11 cellular contexts compared by ENCODE assay signal in the genomic region with DNA sequence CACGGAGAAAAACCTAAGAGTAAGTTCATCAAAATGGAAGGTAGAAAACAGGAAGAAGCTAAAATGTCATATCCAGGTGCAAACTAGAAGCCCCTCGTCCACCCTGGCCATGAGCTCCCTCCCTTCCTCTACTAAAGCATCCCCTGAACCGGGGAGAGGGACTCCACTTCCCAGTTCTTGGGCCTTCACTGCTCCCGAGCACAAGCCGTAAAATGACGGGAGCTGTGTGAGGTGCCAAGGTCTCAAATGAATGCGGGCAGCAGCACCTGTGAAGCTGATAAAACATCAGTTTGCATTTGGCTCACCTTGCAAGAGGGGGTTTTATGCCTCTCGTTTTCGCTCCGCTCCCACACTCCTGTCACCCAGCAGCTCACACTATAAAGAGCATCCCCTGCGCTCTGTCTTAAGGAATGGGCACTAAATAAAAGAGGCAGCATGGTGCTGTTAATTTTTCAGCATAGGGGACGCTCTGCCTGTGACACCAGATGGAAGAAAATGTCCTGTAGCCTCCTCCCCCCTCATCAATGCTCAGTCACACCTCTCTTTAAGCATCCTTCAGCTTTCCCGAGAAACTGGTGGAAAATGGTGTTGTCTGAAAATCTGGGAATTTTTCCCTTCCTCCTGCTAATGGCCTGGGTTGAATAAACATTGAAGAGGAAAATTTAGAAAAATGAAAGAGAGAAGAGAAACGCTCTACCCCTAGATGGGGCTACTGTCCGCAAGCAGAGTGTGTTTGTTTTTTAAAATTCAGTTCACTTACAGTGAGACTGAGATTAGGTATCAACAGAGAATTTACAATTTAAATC.
DNase-seq lines count a peak whose midpoint lies in the region; ATAC-seq and TF ChIP-seq lines count a peak whose summit lies in the region.
"Had no signal": no experiment of that assay in that cellular context is flagged by ENCODE, and none has a peak within 500 bp of the region (broad histone marks: within the 10 kb centered on the region; RNA-seq: fewer than 3 reads in every experiment).

No MANE protein-coding gene starts in this region.

- in situ Hi-C loops in brain microvascular endothelial cell (cut with HindIII; ENCODE audit: low pct_ligation_motif_present, low sequenced_read_pairs), result no loop called here

- peak; percentile 86 for ATAC-seq in left lobe of liver
- no peak for ATAC-seq in HG03460 (IDR thresholded peaks at IDR 0.05; ENCODE audit: unreplicated experiment)
- ATAC-seq in GM21576 (IDR thresholded peaks at IDR 0.05; ENCODE audit: unreplicated experiment), result no peak
- ATAC-seq: CD8-positive, alpha-beta T cell had no signal

- CTCF ChIA-PET in A673 (lab: Charles Lee), result interaction anchor here (0.6 kb wide), 2 partner anchors 42 to 467 kb away, joined by 4 read pairs; no protein-coding TSS in a partner anchor

- H3K36me3 ChIP-seq in A673 (ENCODE audit: insufficient read depth, low read length, poor library complexity, severe bottlenecking) (no peaks in the 10 kb centered on the region), brain microvascular endothelial cell (replicated peaks) (no peaks in the 10 kb centered on the region)

- H3K27me3 ChIP-seq in A673 (replicated peaks; ENCODE audit: insufficient read depth, low read depth, low read length, poor library complexity) (no peaks in the 10 kb centered on the region), brain microvascular endothelial cell (replicated peaks) (no peaks in the 10 kb centered on the region)

- POLR2A ChIA-PET in A673 (lab: Charles Lee; ENCODE audit: low non-redundant PET), result no interaction called here

- H3K4me1 ChIP-seq in A673 (ENCODE audit: insufficient read depth, low read length, poor library complexity, severe bottlenecking), result no peaks in the 10 kb centered on the region

- no peaks in the 10 kb centered on the region for H3K9me3 ChIP-seq in A673 (ENCODE audit: low read depth, low read length, poor library complexity, severe bottlenecking)

- intact Hi-C loops in A673 (cut with micrococcal nuclease; ENCODE audit: unreplicated experiment), result no loop called here

- no TSS peak for BruUV-seq in A673 (replicated peaks; lab: Mats Ljungman, UMichigan)

- no peak for DNase-seq in A673 (ENCODE audit: low spot score)
- DNase-seq in HFF-Myc (ENCODE audit: extremely low read depth, low read depth), result no peak
- no peak for DNase-seq in brain microvascular endothelial cell
- DNase-seq in left lobe of liver (ENCODE audit: low spot score), result no peak
- DNase-seq in NOMO-1 (lab: John Stamatoyannopoulos, UW; ENCODE audit: unreplicated experiment in 2 of 2), result no peak
- DNase-seq in SIG-M5 treated with dmso at 0.1 percent for 504 hours (lab: John Stamatoyannopoulos, UW; ENCODE audit: unreplicated experiment), result no peak
- DNase-seq: activated naive CD4-positive, alpha-beta T cell treated with anti-CD3 and anti-CD28 coated beads, Interleukin-2, amount 50 U/mL, for 16 hours; CD8-positive, alpha-beta T cell; SW 1271 had no signal

- TF ChIP-seq CTCF in A673 (conservative IDR thresholded peaks at IDR 0.05; ENCODE audit: low read depth, low read length), result peak; percentile 38
- peak; percentile 2 for TF ChIP-seq CTCF in HFF-Myc (IDR thresholded peaks at IDR 0.05; ENCODE audit: low read depth, low read length, missing control alignments)
- peak; percentile 71 for TF ChIP-seq CTCF in brain microvascular endothelial cell (IDR thresholded peaks at IDR 0.05; ENCODE audit: low read depth, low read length, missing control alignments)

- no peak overlapping the region for H3K27ac ChIP-seq in A673 (ENCODE audit: low read depth, low read length, poor library complexity, severe bottlenecking)
- no peak overlapping the region for H3K27ac ChIP-seq in brain microvascular endothelial cell

- H3K4me3 ChIP-seq in A673 (ENCODE audit: low read depth, low read length, poor library complexity, severe bottlenecking), result no peak overlapping the region
- no peak overlapping the region for H3K4me3 ChIP-seq in HFF-Myc (replicated peaks; ENCODE audit: low read depth, low read length)
- H3K4me3 ChIP-seq in brain microvascular endothelial cell (ENCODE audit: low read depth, low read length), result no peak overlapping the region

Comparison
In these comparisons a context has a peak if more than half of its experiments do, and no peak if none do; other contexts are left out.
1. CTCF ChIP-seq: peak in every context shown above with its lines; median percentile 71 in brain microvascular endothelial cell; 38 in A673; 2 in HFF-Myc.